In the genomic region with DNA sequence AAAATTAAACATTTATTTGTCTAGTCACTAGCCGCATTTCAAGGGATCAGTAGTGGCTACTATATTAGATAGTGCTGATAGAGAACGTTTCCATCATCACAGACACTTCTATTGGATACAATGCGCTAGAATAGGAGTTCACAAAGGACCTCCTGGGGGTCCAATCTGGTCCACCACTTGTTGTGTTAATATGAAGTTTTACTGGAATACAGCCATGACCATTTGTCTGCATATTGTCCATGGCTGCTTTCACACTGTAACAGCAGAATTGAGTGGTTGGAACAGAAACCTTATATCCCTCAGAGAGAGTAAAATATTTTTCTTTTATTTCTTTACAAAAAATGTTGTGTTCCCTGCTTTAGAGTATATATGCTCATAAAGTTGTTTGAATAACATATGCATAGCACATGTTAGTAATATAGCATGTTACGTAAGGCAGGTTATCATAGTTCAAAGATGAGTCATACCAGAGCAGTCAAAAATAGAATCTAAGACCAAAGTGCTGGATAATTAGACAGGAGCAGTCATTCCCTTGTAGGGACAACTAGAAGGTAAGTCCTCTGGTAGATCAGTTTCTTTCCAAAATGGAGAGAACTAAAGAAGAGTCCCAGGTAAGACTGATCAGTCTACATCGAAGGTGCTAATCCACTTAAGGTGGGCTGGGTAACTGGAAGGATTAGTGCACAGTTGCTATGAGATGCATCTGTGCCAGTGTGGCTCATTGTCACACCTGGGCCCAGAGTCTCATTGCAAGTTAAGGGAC, we compare ENCODE assay signal across 10 cellular contexts. TPM values are rescaled to one million over a fixed set of nuclear protein-coding genes. Genes with fewer than 3 reads are reported as not detected.
DNase-seq lines count a peak whose midpoint lies in the region; ATAC-seq lines count a peak whose summit lies in the region.
"Had no signal": no experiment of that assay in that cellular context is flagged by ENCODE, and none has a peak within 500 bp of the region (broad histone marks: within the 10 kb centered on the region; RNA-seq: fewer than 3 reads in every experiment).

No MANE protein-coding gene starts in this region.

- peaks cover 28 to 48% (median 38%) of the 10 kb centered on the region in 10 experiments for H3K4me1 ChIP-seq in BLaER1 treated with 17β-estradiol and CSF1 and Interleukin-3, amounts not matched to agents 10 nM and 100 nM

- DNase-seq in HPDE6-E6E7 (ENCODE audit: extremely low spot score) (peak; percentile 14), left colon (no peak), germinal center (ENCODE audit: low spot score) (no peak)
- DNase-seq: NCI-H146; stimulated activated CD4-positive, alpha-beta T cell treated with anti-CD3 and anti-CD28 coated beads, Interleukin-12 subunit alpha, Interleukin-12 subunit beta, amount 100 ng/mL, for 4 hours had no signal

- H3K9me3 ChIP-seq in BLaER1 treated with 17β-estradiol and CSF1 and Interleukin-3, amounts not matched to agents 10 nM and 100 nM (replicated peaks in 1 of 11), result peaks cover 0 to 5% (median 0%) of the 10 kb centered on the region in 11 experiments; a peak in 3 of 22 replicates

- peaks cover 8 to 45% (median 40%) of the 10 kb centered on the region in 11 experiments; a peak in 21 of 22 replicates for H3K36me3 ChIP-seq in BLaER1 treated with 17β-estradiol and CSF1 and Interleukin-3, amounts not matched to agents 10 nM and 100 nM

- no peak overlapping the region for H3K4me3 Mint-ChIP-seq in activated T-helper 17 cell treated with anti-CD3 and anti-CD28 coated beads, Interleukin-2, amount 50 U/mL, for 72 hours

- H3K9me3 Mint-ChIP-seq in activated T-helper 17 cell treated with anti-CD3 and anti-CD28 coated beads, Interleukin-2, amount 50 U/mL, for 72 hours, result no peaks in the 10 kb centered on the region

- intact Hi-C loops in left colon (cut with DNase I, micrococcal nuclease), result no loop called here

- H3K27me3 ChIP-seq in BLaER1 treated with 17β-estradiol and CSF1 and Interleukin-3, amounts not matched to agents 10 nM and 100 nM, result no peaks in the 10 kb centered on the region

- H4K20me1 ChIP-seq in BLaER1 treated with 17β-estradiol and CSF1 and Interleukin-3, amounts not matched to agents 10 nM and 100 nM, result peaks cover 4 to 100% (median 90%) of the 10 kb centered on the region in 11 experiments; a peak in 20 of 22 replicates

- H3K36me3 Mint-ChIP-seq in activated T-helper 17 cell treated with anti-CD3 and anti-CD28 coated beads, Interleukin-2, amount 50 U/mL, for 72 hours (ENCODE audit: low read depth), result peaks cover 41% of the 10 kb centered on the region

- H3K4me1 Mint-ChIP-seq in activated T-helper 17 cell treated with anti-CD3 and anti-CD28 coated beads, Interleukin-2, amount 50 U/mL, for 72 hours, result peaks cover 5% of the 10 kb centered on the region

- no peak overlapping the region for H3K9ac ChIP-seq in BLaER1 treated with 17β-estradiol and CSF1 and Interleukin-3, amounts not matched to agents 10 nM and 100 nM

- peak overlapping the region; percentile 14 to 76 (median 51); a peak in 21 of 22 replicates for H3K4me2 ChIP-seq in BLaER1 treated with 17β-estradiol and CSF1 and Interleukin-3, amounts not matched to agents 10 nM and 100 nM

- no peaks in the 10 kb centered on the region for H3K27me3 Mint-ChIP-seq in activated T-helper 17 cell treated with anti-CD3 and anti-CD28 coated beads, Interleukin-2, amount 50 U/mL, for 72 hours

- peak overlapping the region; percentile 12 for H3K27ac Mint-ChIP-seq in activated T-helper 17 cell treated with anti-CD3 and anti-CD28 coated beads, Interleukin-2, amount 50 U/mL, for 72 hours

- peak overlapping the region in 4 of 11 experiments; percentile 15 to 51 (median 32); a peak in 7 of 22 replicates for H3K27ac ChIP-seq in BLaER1 treated with 17β-estradiol and CSF1 and Interleukin-3, amounts not matched to agents 10 nM and 100 nM

- H3K4me3 ChIP-seq in BLaER1 treated with 17β-estradiol and CSF1 and Interleukin-3, amounts not matched to agents 10 nM and 100 nM, result no peak overlapping the region

- peak; percentile 85 for ATAC-seq in activated T-helper 17 cell treated with anti-CD3 and anti-CD28 coated beads, Interleukin-2, amount 50 U/mL, for 72 hours (replicated peaks)
- ATAC-seq in left colon (peak; percentile 97), HG03280 (IDR thresholded peaks at IDR 0.05; ENCODE audit: unreplicated experiment) (no peak), HG02938 (IDR thresholded peaks at IDR 0.05; ENCODE audit: unreplicated experiment) (no peak), HG03520 (IDR thresholded peaks at IDR 0.05; ENCODE audit: unreplicated experiment) (no peak)

RNA-seq across cellular contexts. Expression of gene BZW2, which starts 14.9 kb away (rescaled TPM):
- 10 to 100 TPM; 40.4 to 94.2 TPM for total RNA-seq in activated T-helper 17 cell treated with anti-CD3 and anti-CD28 coated beads, Interleukin-2, amount 50 U/mL, for 72 hours
- total RNA-seq in left colon, result 10 to 100 TPM; 52.9 to 62.3 TPM

RNA-seq across cellular contexts. Expression of gene ANKMY2, which starts 15.3 kb away (rescaled TPM):
- total RNA-seq in activated T-helper 17 cell treated with anti-CD3 and anti-CD28 coated beads, Interleukin-2, amount 50 U/mL, for 72 hours, result 10 to 100 TPM; 10.0 to 10.2 TPM
- 10 to 100 TPM; 22.8 to 27.5 TPM for total RNA-seq in left colon

Comparison
In these comparisons a context has a peak if more than half of its experiments do, and no peak if none do; other contexts are left out.
1. ATAC-seq: peak in activated T-helper 17 cell treated with anti-CD3 and anti-CD28 coated beads, Interleukin-2, amount 50 U/mL, for 72 hours (single experiment) and left colon (single experiment); none in HG03280 (single experiment), HG02938 (single experiment) and HG03520 (single experiment).